Comparison of ENCODE assay signal across 1 cellular context in genomic region chr21:33541756-33542639, GRCh38.
TF ChIP-seq lines count a peak whose summit lies in the region.

TSS of gene GART (minus strand) at chr21:33542117. CDS start at chr21:33539315, 2,802 bp downstream.

TF ChIP-seq in GM12878, 131 proteins besides CTCF, POLR2A, EP300 and RAD21 (continued from another document):
- no peak for TF ChIP-seq NFXL1 (IDR thresholded peaks at IDR 0.05; ENCODE audit: borderline replicate concordance)
- peak; percentile 76; the same call in 1 of the 2 replicates for TF ChIP-seq TAF1 (IDR thresholded peaks at IDR 0.05; ENCODE audit: borderline replicate concordance, low read depth, low read length)
- no peak for TF ChIP-seq ZBED1 (IDR thresholded peaks at IDR 0.05; ENCODE audit: borderline replicate concordance)
- TF ChIP-seq ELK1 (IDR thresholded peaks at IDR 0.05; ENCODE audit: low read depth, low read length), result 0 out of 2 replicates have a peak, but pooled peaks have one; percentile 12
- no peak for TF ChIP-seq SUZ12 (IDR thresholded peaks at IDR 0.05; ENCODE audit: unreplicated experiment)
- no peak for TF ChIP-seq EZH2 (IDR thresholded peaks at IDR 0.05; ENCODE audit: borderline replicate concordance, control insufficient read depth, low read depth, low read length)
- TF ChIP-seq TBL1XR1 (IDR thresholded peaks at IDR 0.05; ENCODE audit: low read depth, low read length), result 0 out of 2 replicates have a peak, but pooled peaks have one; percentile 5
- peak; percentile 60; the same call in 1 of the 2 replicates for TF ChIP-seq CREB1 (IDR thresholded peaks at IDR 0.05; ENCODE audit: low read depth)
- peak; percentile 65; the same call in 1 of the 2 replicates for TF ChIP-seq ZBTB40 (IDR thresholded peaks at IDR 0.05; ENCODE audit: borderline replicate concordance)
- no peak for TF ChIP-seq NFYA (IDR thresholded peaks at IDR 0.05; ENCODE audit: borderline replicate concordance, low read depth, low read length)
- peak; percentile 71; the same call in 1 of the 3 replicates for TF ChIP-seq POU2F2 (IDR thresholded peaks at IDR 0.05; ENCODE audit: borderline replicate concordance, low read depth, low read length)
- peak; percentile 83 for TF ChIP-seq MAX (IDR thresholded peaks at IDR 0.05; ENCODE audit: low read depth, low read length)
- TF ChIP-seq POLR2AphosphoS5 (IDR thresholded peaks at IDR 0.05; ENCODE audit: low read length), result peak; percentile 85; the same call in 1 of the 2 replicates
- no peak for TF ChIP-seq IRF3 (IDR thresholded peaks at IDR 0.05)
- no peak; the same call in 1 of the 2 replicates for TF ChIP-seq CREM (IDR thresholded peaks at IDR 0.05; ENCODE audit: low read depth)
- no peak for TF ChIP-seq BMI1 (IDR thresholded peaks at IDR 0.05; ENCODE audit: borderline replicate concordance)
- 0 out of 2 replicates have a peak, but pooled peaks have one; percentile 32 for TF ChIP-seq ATF2 (IDR thresholded peaks at IDR 0.05; ENCODE audit: low read length)
- no peak for TF ChIP-seq SUPT20H (IDR thresholded peaks at IDR 0.05; ENCODE audit: borderline replicate concordance, control insufficient read depth, low read depth, low read length)
- no peak for TF ChIP-seq CUX1 (IDR thresholded peaks at IDR 0.05; ENCODE audit: insufficient replicate concordance, low read depth, low read length)
- no peak for TF ChIP-seq IRF4 (IDR thresholded peaks at IDR 0.05; ENCODE audit: low read depth, low read length)
- no peak for TF ChIP-seq PBX3 (IDR thresholded peaks at IDR 0.05; ENCODE audit: insufficient replicate concordance, low read depth, low read length)
- TF ChIP-seq ETV6 (conservative IDR thresholded peaks at IDR 0.05 in 1 of 2, IDR thresholded peaks at IDR 0.05 in 1 of 2; ENCODE audit: borderline replicate concordance in 1 of 2, low read depth in 1 of 2), result no peak
- no peak for TF ChIP-seq ZSCAN29 (IDR thresholded peaks at IDR 0.05)
- TF ChIP-seq ATF7 (IDR thresholded peaks at IDR 0.05; ENCODE audit: low read depth), result no peak
- TF ChIP-seq IKZF2 (IDR thresholded peaks at IDR 0.05), result no peak
- TF ChIP-seq SMAD5 (IDR thresholded peaks at IDR 0.05; ENCODE audit: low read depth), result peak; percentile 40; the same call in 1 of the 2 replicates
- TF ChIP-seq YBX1 (IDR thresholded peaks at IDR 0.05), result no peak
- 0 out of 2 replicates have a peak, but pooled peaks have one; percentile 25 for TF ChIP-seq RAD51 (IDR thresholded peaks at IDR 0.05)
- TF ChIP-seq ZNF384 (IDR thresholded peaks at IDR 0.05; ENCODE audit: borderline replicate concordance, low read depth, low read length), result no peak
- TF ChIP-seq STAT1 (conservative IDR thresholded peaks at IDR 0.05), result no peak
- peak; percentile 47 for TF ChIP-seq HCFC1 (IDR thresholded peaks at IDR 0.05; ENCODE audit: low read length)
- TF ChIP-seq ZNF687 (IDR thresholded peaks at IDR 0.05), result peak; percentile 59; the same call in 1 of the 2 replicates
- no peak for TF ChIP-seq CBFB (IDR thresholded peaks at IDR 0.05; ENCODE audit: low read depth)
- TF ChIP-seq BCL11A (IDR thresholded peaks at IDR 0.05; ENCODE audit: low read depth, low read length), result no peak
- TF ChIP-seq PML (IDR thresholded peaks at IDR 0.05; ENCODE audit: low read length), result peak; percentile 86
- TF ChIP-seq HDGF (IDR thresholded peaks at IDR 0.05), result no peak; the same call in 1 of the 2 replicates
- TF ChIP-seq MLLT1 (IDR thresholded peaks at IDR 0.05), result no peak
- no peak for TF ChIP-seq CHD2 (IDR thresholded peaks at IDR 0.05; ENCODE audit: borderline replicate concordance, low read depth, low read length)
- TF ChIP-seq ZNF622 (IDR thresholded peaks at IDR 0.05), result no peak
- peak in 1 of 2 experiments; percentile 6; a peak in 1 of 3 replicates for TF ChIP-seq EGR1 (IDR thresholded peaks at IDR 0.05; ENCODE audit: borderline replicate concordance in 1 of 2, low read depth in 2 of 2, low read length in 2 of 2)
TF ChIP-seq in GM12878: peak in this region for 34.
